23 cellular contexts compared by ENCODE assay signal in the genomic region with DNA sequence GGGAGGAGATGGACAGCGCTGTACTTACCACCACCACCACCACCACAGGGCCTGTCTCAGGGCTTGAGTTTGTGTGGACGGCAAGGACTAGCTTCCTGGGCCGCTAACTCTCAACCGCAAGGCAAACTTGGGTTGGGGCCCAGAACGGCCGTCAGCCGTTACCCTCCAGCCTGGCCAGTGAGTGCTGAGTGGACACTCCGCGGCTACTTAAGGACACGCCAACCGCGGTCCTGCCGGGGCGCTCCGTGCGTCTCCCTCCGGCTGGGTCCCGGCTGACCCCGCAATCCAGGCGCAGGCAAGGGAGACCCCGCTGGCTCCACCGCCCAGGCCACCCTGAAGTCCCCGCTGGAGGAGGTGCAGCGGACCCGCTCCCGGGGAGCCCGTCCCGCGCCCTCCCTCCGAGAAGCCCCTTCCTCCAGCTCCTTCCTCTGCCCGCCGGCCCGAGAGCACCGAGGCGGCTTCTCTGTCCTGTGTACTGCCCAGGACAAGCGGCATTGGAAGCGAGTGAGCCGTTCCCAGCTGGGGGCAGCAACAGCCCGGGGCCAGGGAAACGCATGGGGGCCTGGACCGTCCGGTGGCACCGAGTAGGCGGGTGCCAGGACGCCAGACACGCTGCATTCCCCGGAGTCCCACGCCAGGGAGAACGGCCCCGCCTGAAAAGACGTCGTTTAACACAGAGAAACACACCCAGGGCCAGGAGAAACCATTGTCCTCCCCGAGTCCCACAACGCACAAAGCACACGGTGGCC.
"Had no signal": no experiment of that assay in that cellular context is flagged by ENCODE, and none has a peak within 500 bp of the region (broad histone marks: within the 10 kb centered on the region; RNA-seq: fewer than 3 reads in every experiment).

No MANE protein-coding gene starts in this region.

- H3K27ac ChIP-seq: colonic mucosa, epithelial cell of prostate, foreskin keratinocyte, gastroesophageal sphincter, heart left ventricle, hepatocyte, parathyroid adenoma, psoas muscle, skin epidermis, spleen, testis, tibial artery had no signal

- H3K4me2 ChIP-seq: hepatocyte had no signal

- H3K9ac ChIP-seq: parathyroid adenoma had no signal

- H3K36me3 ChIP-seq: colonic mucosa had no signal

- H3K4me3 ChIP-seq: colonic mucosa, gastroesophageal sphincter, heart left ventricle, hepatocyte, lung, mucosa of descending colon, psoas muscle, skin epidermis, spleen, tibial artery had no signal

- H2AFZ ChIP-seq: hepatocyte, parathyroid adenoma had no signal

- H3K9me3 ChIP-seq: colonic mucosa, gastroesophageal sphincter, heart left ventricle, mucosa of descending colon, psoas muscle, spleen, testis, tibial artery had no signal

- ATAC-seq: esophagus mucosa, foreskin keratinocyte, gastroesophageal sphincter, heart left ventricle, left lobe of liver, mucosa of descending colon, psoas muscle had no signal

- H3K27me3 ChIP-seq: colonic mucosa, foreskin keratinocyte, gastroesophageal sphincter, heart left ventricle, hepatocyte, spleen, testis, tibial artery had no signal

- H3K4me1 ChIP-seq: colonic mucosa, foreskin keratinocyte, psoas muscle, spleen, testis had no signal

- H3K79me2 ChIP-seq: hepatocyte, parathyroid adenoma had no signal

- DNase-seq: colonic mucosa; effector CD8-positive, alpha-beta T cell; endodermal cell; foreskin keratinocyte; heart left ventricle; kidney; mucosa of descending colon; naive B cell; psoas muscle; spleen; stimulated activated CD4-positive, alpha-beta T cell treated with anti-CD3 and anti-CD28 coated beads, Interleukin-4, amount 100 ng/mL, for 4 hours; stimulated activated naive CD4-positive, alpha-beta T cell; substantia nigra; testis had no signal

- FAIRE-seq: kidney had no signal
